In the genomic region with DNA sequence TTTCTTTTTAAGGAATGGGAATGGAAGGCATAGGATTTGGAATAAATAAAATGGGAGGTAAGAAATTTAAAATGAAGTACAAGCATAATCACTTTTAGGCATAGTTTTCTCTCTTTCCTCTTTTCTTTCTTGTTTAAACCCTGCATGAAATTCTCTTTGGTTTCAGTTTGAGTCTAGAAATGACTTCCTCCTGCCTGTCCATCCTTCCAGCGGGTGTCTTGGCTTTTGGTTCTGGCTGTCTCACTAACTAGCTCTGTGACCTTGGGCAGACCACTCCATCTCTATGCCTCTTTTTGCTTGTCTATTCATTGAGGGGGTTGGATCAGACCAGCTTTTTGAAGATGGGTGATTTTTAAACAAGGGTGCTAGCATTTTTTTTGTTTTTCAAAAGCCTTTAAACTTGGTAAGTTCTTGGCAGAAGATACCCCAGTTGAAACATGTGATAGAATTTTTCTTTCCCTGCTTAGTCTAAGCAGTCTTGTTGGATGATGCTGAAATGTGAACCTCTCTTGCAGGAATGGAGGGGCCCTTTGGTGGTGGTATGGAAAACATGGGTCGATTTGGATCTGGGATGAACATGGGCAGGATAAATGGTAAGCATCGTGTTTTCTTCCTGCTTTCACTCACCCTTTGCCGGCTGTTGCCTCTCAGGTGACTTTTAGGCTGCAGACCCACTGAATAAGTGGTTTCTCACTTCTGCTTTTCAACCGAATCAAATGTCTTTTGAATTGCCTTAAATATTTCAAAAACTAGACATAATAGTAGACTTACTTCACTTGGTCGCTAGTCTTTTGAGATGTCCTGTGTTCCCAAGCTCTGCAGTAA, we compare ENCODE assay signal across 11 cellular contexts. TPM values are rescaled to one million over a fixed set of nuclear protein-coding genes. Genes with fewer than 3 reads are reported as not detected.
A peak's percentile ranks its signal among the peaks of the same experiment; 100 is the strongest.
DNase-seq lines count a peak whose midpoint lies in the region; ATAC-seq and TF ChIP-seq lines count a peak whose summit lies in the region.
"Had no signal": no experiment of that assay in that cellular context is flagged by ENCODE, and none has a peak within 500 bp of the region (broad histone marks: within the 10 kb centered on the region; RNA-seq: fewer than 3 reads in every experiment).

No MANE protein-coding gene starts in this region.

- no peak for TF ChIP-seq CTCF in osteocyte (IDR thresholded peaks at IDR 0.05)

- H3K9ac ChIP-seq in BLaER1, result no peak overlapping the region
- H3K9ac ChIP-seq: parathyroid adenoma had no signal

- H3K9me3 ChIP-seq in BLaER1, result no peaks in the 10 kb centered on the region

- H3K27ac Mint-ChIP-seq in activated T-helper 2 cell treated with anti-CD3 and anti-CD28 coated beads, Interferon-gamma antibody, Interleukin-2, Interleukin-4, amounts not matched to agents 10 μg/mL and 5 μg/mL and 100 μg/mL, durations not matched to agents 14 hours and 24 hours and 36 hours, result peak overlapping the region; percentile 62
- H3K27ac Mint-ChIP-seq in osteocyte (ENCODE audit: unreplicated experiment), result no peak overlapping the region

- no peaks in the 10 kb centered on the region for H3K9me3 Mint-ChIP-seq in activated T-helper 2 cell treated with anti-CD3 and anti-CD28 coated beads, Interferon-gamma antibody, Interleukin-2, Interleukin-4, amounts not matched to agents 10 μg/mL and 5 μg/mL and 100 μg/mL, durations not matched to agents 14 hours and 24 hours and 36 hours
- no peaks in the 10 kb centered on the region for H3K9me3 Mint-ChIP-seq in osteocyte (ENCODE audit: unreplicated experiment)

- DNase-seq in activated T-helper 2 cell treated with anti-CD3 and anti-CD28 coated beads, Interferon-gamma antibody, Interleukin-2, Interleukin-4, amounts not matched to agents 10 μg/mL and 5 μg/mL and 100 μg/mL, durations not matched to agents 14 hours and 24 hours and 36 hours (ENCODE audit: low spot score), result no peak
- no peak for DNase-seq in osteocyte (ENCODE audit: extremely low spot score, unreplicated experiment)
- DNase-seq in NCI-H2227 treated with DMSO at 0.1 percent for 48 hours (lab: John Stamatoyannopoulos, UW), result no peak
- no peak for DNase-seq in posterior cingulate gyrus
- DNase-seq: NCI-H2029 treated with DMSO at 0.1 percent for 48 hours had no signal

- no peak overlapping the region for H3K4me3 Mint-ChIP-seq in activated T-helper 2 cell treated with anti-CD3 and anti-CD28 coated beads, Interferon-gamma antibody, Interleukin-2, Interleukin-4, amounts not matched to agents 10 μg/mL and 5 μg/mL and 100 μg/mL, durations not matched to agents 14 hours and 24 hours and 36 hours (ENCODE audit: low read depth)
- H3K4me3 Mint-ChIP-seq in osteocyte (ENCODE audit: unreplicated experiment), result no peak overlapping the region

- peaks cover 27% of the 10 kb centered on the region for H3K4me1 Mint-ChIP-seq in activated T-helper 2 cell treated with anti-CD3 and anti-CD28 coated beads, Interferon-gamma antibody, Interleukin-2, Interleukin-4, amounts not matched to agents 10 μg/mL and 5 μg/mL and 100 μg/mL, durations not matched to agents 14 hours and 24 hours and 36 hours (ENCODE audit: low read depth)
- peaks cover 16% of the 10 kb centered on the region for H3K4me1 Mint-ChIP-seq in osteocyte (ENCODE audit: unreplicated experiment)

- no peaks in the 10 kb centered on the region for H3K27me3 ChIP-seq in BLaER1

- H3K27me3 Mint-ChIP-seq in activated T-helper 2 cell treated with anti-CD3 and anti-CD28 coated beads, Interferon-gamma antibody, Interleukin-2, Interleukin-4, amounts not matched to agents 10 μg/mL and 5 μg/mL and 100 μg/mL, durations not matched to agents 14 hours and 24 hours and 36 hours (ENCODE audit: low read depth), result no peaks in the 10 kb centered on the region
- H3K27me3 Mint-ChIP-seq in osteocyte (ENCODE audit: unreplicated experiment), result no peaks in the 10 kb centered on the region

- H4K20me1 ChIP-seq in BLaER1, result peaks cover 100% of the 10 kb centered on the region

- H3K4me1 ChIP-seq in BLaER1, result peaks cover 73% of the 10 kb centered on the region
- H3K4me1 ChIP-seq: parathyroid adenoma had no signal

- ATAC-seq in GM18867 (IDR thresholded peaks at IDR 0.05; ENCODE audit: unreplicated experiment) (peak; percentile 67), HG03432 (IDR thresholded peaks at IDR 0.05; ENCODE audit: unreplicated experiment) (peak; percentile 58), HG03378 (IDR thresholded peaks at IDR 0.05; ENCODE audit: unreplicated experiment) (no peak)

- H3K36me3 ChIP-seq in BLaER1, result peaks cover 99% of the 10 kb centered on the region

- peak overlapping the region; percentile 65 for H3K4me2 ChIP-seq in BLaER1

- H3K4me3 ChIP-seq in BLaER1, result no peak overlapping the region

- intact Hi-C loops in activated T-helper 2 cell treated with anti-CD3 and anti-CD28 coated beads, Interferon-gamma antibody, Interleukin-2, Interleukin-4, amounts not matched to agents 10 μg/mL and 5 μg/mL and 100 μg/mL, durations not matched to agents 14 hours and 24 hours and 36 hours (cut with micrococcal nuclease), result no loop called here
- intact Hi-C loops in posterior cingulate gyrus (cut with DNase I), result no loop called here

- H3K27ac ChIP-seq in BLaER1, result peak overlapping the region; percentile 19
- H3K27ac ChIP-seq: parathyroid adenoma had no signal

- peaks cover 90% of the 10 kb centered on the region for H3K36me3 Mint-ChIP-seq in activated T-helper 2 cell treated with anti-CD3 and anti-CD28 coated beads, Interferon-gamma antibody, Interleukin-2, Interleukin-4, amounts not matched to agents 10 μg/mL and 5 μg/mL and 100 μg/mL, durations not matched to agents 14 hours and 24 hours and 36 hours (ENCODE audit: low read depth)
- peaks cover 54% of the 10 kb centered on the region for H3K36me3 Mint-ChIP-seq in osteocyte (ENCODE audit: unreplicated experiment)

RNA-seq across cellular contexts. Expression of a gene that starts 28.6 kb away (rescaled TPM):
- total RNA-seq in activated T-helper 2 cell treated with anti-CD3 and anti-CD28 coated beads, Interferon-gamma antibody, Interleukin-2, Interleukin-4, amounts not matched to agents 10 μg/mL and 5 μg/mL and 100 μg/mL, durations not matched to agents 14 hours and 24 hours and 36 hours, result 0.43 and 0.83 TPM in 2 replicates
- total RNA-seq in osteocyte, result 0.24 and 0.42 TPM in 2 replicates
- total RNA-seq: epithelial cell of proximal tubule had no signal

RNA-seq across cellular contexts. Expression of a gene that starts 29.1 kb away (rescaled TPM):
- total RNA-seq in activated T-helper 2 cell treated with anti-CD3 and anti-CD28 coated beads, Interferon-gamma antibody, Interleukin-2, Interleukin-4, amounts not matched to agents 10 μg/mL and 5 μg/mL and 100 μg/mL, durations not matched to agents 14 hours and 24 hours and 36 hours, result 336 and 347 TPM in 2 replicates
- total RNA-seq in osteocyte, result 154 and 156 TPM in 2 replicates

RNA-seq across cellular contexts. Expression of a gene that starts 40.1 kb away (rescaled TPM):
- 22.5 and 23.6 TPM in 2 replicates for total RNA-seq in activated T-helper 2 cell treated with anti-CD3 and anti-CD28 coated beads, Interferon-gamma antibody, Interleukin-2, Interleukin-4, amounts not matched to agents 10 μg/mL and 5 μg/mL and 100 μg/mL, durations not matched to agents 14 hours and 24 hours and 36 hours
- 23.9 and 29.9 TPM in 2 replicates for total RNA-seq in osteocyte
